ENCODE assay signal across 11 cellular contexts in genomic region chr17:73551756-73552155, GRCh38.
DNase-seq lines count a peak whose midpoint lies in the region; ATAC-seq and TF ChIP-seq lines count a peak whose summit lies in the region.
"Had no signal": no experiment of that assay in that cellular context is flagged by ENCODE, and none has a peak within 500 bp of the region (broad histone marks: within the 10 kb centered on the region; RNA-seq: fewer than 3 reads in every experiment).

No MANE protein-coding gene starts in this region.

- H4K20me1 ChIP-seq in BLaER1 treated with 17β-estradiol and CSF1 and Interleukin-3, amounts not matched to agents 10 nM and 100 nM: peaks cover 0 to 33% (median 0%) of the 10 kb centered on the region in 11 experiments; a peak in 3 of 22 replicates

- no peak overlapping the region for H3K4me3 ChIP-seq in BLaER1 treated with 17β-estradiol and CSF1 and Interleukin-3, amounts not matched to agents 10 nM and 100 nM
- H3K4me3 ChIP-seq in mesendoderm (ENCODE audit: low read length): no peak overlapping the region

- in situ Hi-C loops in GM13977 (cut with MboI; ENCODE audit: low pct_unique_long_range_greater_than_20kb, low sequenced_read_pairs, unreplicated experiment): no loop called here

- no peak overlapping the region for H3K4ac ChIP-seq in mesendoderm (ENCODE audit: low read depth, low read length)

- H3K18ac ChIP-seq in mesendoderm (ENCODE audit: low read length): no peak overlapping the region

- H3K27ac Mint-ChIP-seq in activated T-cell treated with anti-CD3 and anti-CD28 coated beads, Interleukin-2, amount 50 U/mL, for 24 hours: no peak overlapping the region

- DNase-seq in GM13977 (ENCODE audit: low spot score): peak; percentile 55
- peak; percentile 43 for DNase-seq in activated T-cell treated with anti-CD3 and anti-CD28 coated beads, Interleukin-2, amount 50 U/mL, for 24 hours
- DNase-seq in mesendoderm: peak; percentile 65
- no peak for DNase-seq in SHP77 (lab: John Stamatoyannopoulos, UW)
- no peak for DNase-seq in central memory CD4-positive, alpha-beta T cell
- DNase-seq in SW 1271 (lab: John Stamatoyannopoulos, UW): no peak
- DNase-seq: dermis blood vessel endothelial cell had no signal

- H3K56ac ChIP-seq in mesendoderm (ENCODE audit: low read length): no peak overlapping the region

- WGBS in mesendoderm (ENCODE audit: extremely low coverage, insufficient coverage, low lambda C conversion rate): no CpG with 5 or more reads among the region's 5 CpGs

- H3K4me1 ChIP-seq in BLaER1 treated with 17β-estradiol and CSF1 and Interleukin-3, amounts not matched to agents 10 nM and 100 nM: peaks cover 17 to 49% (median 30%) of the 10 kb centered on the region in 10 experiments
- peaks cover 5% of the 10 kb centered on the region for H3K4me1 ChIP-seq in mesendoderm (ENCODE audit: control insufficient read depth, low read depth, low read length)

- H3K4me2 ChIP-seq in BLaER1 treated with 17β-estradiol and CSF1 and Interleukin-3, amounts not matched to agents 10 nM and 100 nM: peak overlapping the region in 6 of 11 experiments; percentile 9 to 23 (median 18); a peak in 8 of 22 replicates
- no peak overlapping the region for H3K4me2 ChIP-seq in mesendoderm (ENCODE audit: low read length)
- H3K4me2 ChIP-seq: KMS-11 had no signal

- H3K79me1 ChIP-seq in mesendoderm (ENCODE audit: low read length): no peaks in the 10 kb centered on the region

- H2AK5ac ChIP-seq in mesendoderm (ENCODE audit: low read length): no peak overlapping the region

- no peak overlapping the region for H3K27ac ChIP-seq in BLaER1 treated with 17β-estradiol and CSF1 and Interleukin-3, amounts not matched to agents 10 nM and 100 nM
- H3K27ac ChIP-seq in mesendoderm (ENCODE audit: low read depth, low read length): no peak overlapping the region
- H3K27ac ChIP-seq: KMS-11 had no signal

- no peak overlapping the region for H2BK5ac ChIP-seq in mesendoderm (ENCODE audit: low read length)

- H3K36me3 Mint-ChIP-seq in activated T-cell treated with anti-CD3 and anti-CD28 coated beads, Interleukin-2, amount 50 U/mL, for 24 hours (ENCODE audit: low read depth): no peaks in the 10 kb centered on the region

- no peaks in the 10 kb centered on the region for H3K9me3 ChIP-seq in BLaER1 treated with 17β-estradiol and CSF1 and Interleukin-3, amounts not matched to agents 10 nM and 100 nM (replicated peaks in 1 of 11)

- H4K8ac ChIP-seq in mesendoderm (ENCODE audit: low read depth, low read length): no peak overlapping the region

- H4K5ac ChIP-seq in mesendoderm (ENCODE audit: low read length): no peak overlapping the region

- no peak overlapping the region for H3K23ac ChIP-seq in mesendoderm (ENCODE audit: low read length)

- H3K79me2 ChIP-seq in mesendoderm (ENCODE audit: control insufficient read depth, insufficient read depth, low read length): no peaks in the 10 kb centered on the region

- peaks cover 3% of the 10 kb centered on the region for H3K9me3 Mint-ChIP-seq in activated T-cell treated with anti-CD3 and anti-CD28 coated beads, Interleukin-2, amount 50 U/mL, for 24 hours

- H3K4me1 Mint-ChIP-seq in activated T-cell treated with anti-CD3 and anti-CD28 coated beads, Interleukin-2, amount 50 U/mL, for 24 hours (ENCODE audit: low read depth): peaks cover 19% of the 10 kb centered on the region

- H3K9ac ChIP-seq in BLaER1 treated with 17β-estradiol and CSF1 and Interleukin-3, amounts not matched to agents 10 nM and 100 nM: no peak overlapping the region
- no peak overlapping the region for H3K9ac ChIP-seq in mesendoderm (ENCODE audit: low read length)
- H3K9ac ChIP-seq: KMS-11 had no signal

- no peak for ATAC-seq in HG03139 (IDR thresholded peaks at IDR 0.05; ENCODE audit: unreplicated experiment)
- ATAC-seq: SK-N-SH treated with all-trans-retinoic acid at 6 μM for 48 hours had no signal

- H3K36me3 ChIP-seq in BLaER1 treated with 17β-estradiol and CSF1 and Interleukin-3, amounts not matched to agents 10 nM and 100 nM: no peaks in the 10 kb centered on the region
- H3K36me3 ChIP-seq in mesendoderm (ENCODE audit: control insufficient read depth, insufficient read depth, low read length): no peaks in the 10 kb centered on the region

- no peak overlapping the region for H2BK15ac ChIP-seq in mesendoderm (replicated peaks; ENCODE audit: low read depth)

- H3K27me3 ChIP-seq in BLaER1 treated with 17β-estradiol and CSF1 and Interleukin-3, amounts not matched to agents 10 nM and 100 nM: no peaks in the 10 kb centered on the region
- H3K27me3 ChIP-seq in mesendoderm (ENCODE audit: insufficient read depth, low read length, poor library complexity): no peaks in the 10 kb centered on the region

- H2BK120ac ChIP-seq in mesendoderm (ENCODE audit: low read depth, low read length): no peak overlapping the region

- no peak for TF ChIP-seq CTCF in GM13977 (IDR thresholded peaks at IDR 0.05; ENCODE audit: extremely low read depth, insufficient read depth, missing control alignments)

- no peaks in the 10 kb centered on the region for H3K27me3 Mint-ChIP-seq in activated T-cell treated with anti-CD3 and anti-CD28 coated beads, Interleukin-2, amount 50 U/mL, for 24 hours

- peak overlapping the region; percentile 79 for H3K4me3 Mint-ChIP-seq in activated T-cell treated with anti-CD3 and anti-CD28 coated beads, Interleukin-2, amount 50 U/mL, for 24 hours

Comparison
In these comparisons a context has a peak if more than half of its experiments do, and no peak if none do; other contexts are left out.
1. DNase-seq: peak in GM13977 (single experiment), activated T-cell treated with anti-CD3 and anti-CD28 coated beads, Interleukin-2, amount 50 U/mL, for 24 hours (single experiment) and mesendoderm (single experiment); none in SHP77 (0 of 2), central memory CD4-positive, alpha-beta T cell (single experiment) and SW 1271 (0 of 2).